Comparison of ENCODE assay signal across 1 cellular context in the genomic region with DNA sequence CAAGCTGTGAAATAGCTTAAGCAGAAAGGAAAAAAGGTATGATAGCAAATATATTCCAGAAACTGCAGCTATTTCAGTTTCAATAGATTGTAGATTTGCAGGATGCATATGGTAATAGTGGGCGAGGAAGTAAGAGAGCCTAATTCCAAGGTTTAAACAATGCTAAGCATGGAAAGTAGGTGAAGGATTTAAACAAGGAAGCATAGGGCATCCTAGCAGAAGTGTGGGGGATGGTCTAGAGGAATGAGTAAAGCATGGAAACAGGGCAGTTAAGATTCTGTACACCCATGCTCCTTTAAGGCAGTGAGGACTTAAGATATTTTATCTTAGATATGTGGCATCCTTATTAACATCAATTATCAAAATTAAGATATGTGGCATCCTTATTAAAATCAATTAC.
TF ChIP-seq lines count a peak whose summit lies in the region.

No MANE protein-coding gene starts in this region.

TF ChIP-seq in endothelial cell of umbilical vein, 7 proteins besides CTCF, POLR2A, EP300 and RAD21:
- TF ChIP-seq POLR2AphosphoS5 (IDR thresholded peaks at IDR 0.05; ENCODE audit: insufficient read depth, low read depth, low read length), result no peak
- no peak for TF ChIP-seq GATA2 (IDR thresholded peaks at IDR 0.05; ENCODE audit: insufficient read depth, insufficient read length, low read depth, low read length)
- TF ChIP-seq EZH2 (IDR thresholded peaks at IDR 0.05; ENCODE audit: borderline replicate concordance, low read depth, low read length, severe bottlenecking), result no peak
- TF ChIP-seq MYC (IDR thresholded peaks at IDR 0.05; ENCODE audit: low read depth, low read length), result no peak
- no peak for TF ChIP-seq FOS (IDR thresholded peaks at IDR 0.05; ENCODE audit: borderline replicate concordance, insufficient read depth, low read length)
- TF ChIP-seq, protein P1, sequence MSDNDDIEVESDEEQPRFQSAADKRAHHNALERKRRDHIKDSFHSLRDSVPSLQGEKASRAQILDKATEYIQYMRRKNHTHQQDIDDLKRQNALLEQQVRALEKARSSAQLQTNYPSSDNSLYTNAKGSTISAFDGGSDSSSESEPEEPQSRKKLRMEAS (IDR thresholded peaks at IDR 0.05; ENCODE audit: insufficient read depth, insufficient read length), result no peak
- no peak for TF ChIP-seq JUN (IDR thresholded peaks at IDR 0.05; ENCODE audit: borderline replicate concordance, insufficient read depth, insufficient read length, low read depth)
TF ChIP-seq in endothelial cell of umbilical vein: peak in this region for 0.
